1 cellular context compared by ENCODE assay signal in genomic region chr9:127586096-127586495, GRCh38.
TF ChIP-seq lines count a peak whose summit lies in the region.

No MANE protein-coding gene starts in this region.

TF ChIP-seq in GM23338, 12 proteins besides CTCF, POLR2A, EP300 and RAD21 (continued from another document):
- TF ChIP-seq ZNF114 (CRISPR knock-in tag; IDR thresholded peaks at IDR 0.05) = no peak
